In the genomic region with DNA sequence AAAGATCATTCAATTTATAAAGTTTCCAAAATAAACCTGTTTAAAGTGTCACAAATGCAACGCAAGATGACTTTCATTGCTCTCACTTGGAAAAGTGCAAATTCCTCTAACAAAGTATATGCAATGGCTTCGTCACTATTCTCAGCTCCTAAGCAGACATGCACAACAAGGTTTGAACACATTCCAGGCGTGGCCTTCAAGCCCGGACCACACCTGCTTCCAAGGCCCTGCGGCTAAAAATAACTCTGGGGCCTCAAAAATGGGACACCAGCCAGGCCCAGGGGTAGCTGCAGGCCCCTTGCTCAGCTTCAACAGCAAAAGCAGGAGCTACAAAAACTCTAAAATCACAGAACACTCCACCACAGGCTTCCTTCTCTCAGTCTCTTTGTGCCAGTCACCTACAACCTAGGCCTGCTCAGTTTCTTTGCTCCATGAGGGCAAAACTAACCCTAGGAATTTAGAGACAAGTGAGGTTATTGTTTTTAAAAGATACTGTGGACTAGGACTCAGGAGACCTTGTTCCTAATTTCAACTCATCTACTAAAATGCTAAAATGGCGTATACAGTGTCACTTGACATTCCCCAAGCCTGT, we compare ENCODE assay signal across 10 cellular contexts. TPM values are rescaled to one million over a fixed set of nuclear protein-coding genes. Genes with fewer than 3 reads are reported as not detected.
A peak's percentile ranks its signal among the peaks of the same experiment; 100 is the strongest.
DNase-seq lines count a peak whose midpoint lies in the region; ATAC-seq, FAIRE-seq and TF ChIP-seq lines count a peak whose summit lies in the region.
"Had no signal": no experiment of that assay in that cellular context is flagged by ENCODE, and none has a peak within 500 bp of the region (broad histone marks: within the 10 kb centered on the region; RNA-seq: fewer than 3 reads in every experiment).

No MANE protein-coding gene starts in this region.

- H3K4me3 ChIP-seq in hepatocyte, result no peak overlapping the region

- ATAC-seq in activated T-helper 17 cell treated with anti-CD3 and anti-CD28 coated beads, Interleukin-2, amount 50 U/mL, for 72 hours (replicated peaks), result no peak
- ATAC-seq in stimulated activated naive B cell treated with anti-CD40 and anti-IgM and Interleukin-4, amounts not matched to agents 10 μg/mL and 1 μg/mL and 100 μg/mL, for 72 hours (replicated peaks), result no peak
- ATAC-seq in HG02840 (IDR thresholded peaks at IDR 0.05; ENCODE audit: low FRiP score, unreplicated experiment) (no peak), HG02798 (IDR thresholded peaks at IDR 0.05; ENCODE audit: poor library complexity, unreplicated experiment) (no peak)
- ATAC-seq: PC-3 had no signal

- peak overlapping the region; percentile 95 for H3K27ac ChIP-seq in hepatocyte

- H3K79me2 ChIP-seq in hepatocyte, result peaks cover 69% of the 10 kb centered on the region

- WGBS in hepatocyte (ENCODE audit: low lambda C conversion rate, missing lambda C conversion rate), result 41% methylated on average over 6 of the region's 6 CpGs

- H2AFZ ChIP-seq in hepatocyte, result no peak overlapping the region

- H4K20me1 ChIP-seq in hepatocyte (ENCODE audit: insufficient read depth, poor library complexity, severe bottlenecking), result no peaks in the 10 kb centered on the region

- H3K4me2 ChIP-seq in hepatocyte, result peak overlapping the region; percentile 57

- no peaks in the 10 kb centered on the region for H3K9me3 ChIP-seq in hepatocyte (ENCODE audit: low read depth)

- no peak for FAIRE-seq in D721Med (lab: Jason Lieb, UNC)

- no peaks in the 10 kb centered on the region for H3K27me3 ChIP-seq in hepatocyte

- no peaks in the 10 kb centered on the region for H3K27me3 Mint-ChIP-seq in activated T-helper 17 cell treated with anti-CD3 and anti-CD28 coated beads, Interleukin-2, amount 50 U/mL, for 72 hours
- H3K27me3 Mint-ChIP-seq in stimulated activated naive B cell treated with anti-CD40 and anti-IgM and Interleukin-4, amounts not matched to agents 10 μg/mL and 1 μg/mL and 100 μg/mL, for 72 hours, result no peaks in the 10 kb centered on the region

- peak overlapping the region; percentile 95 for H3K27ac Mint-ChIP-seq in activated T-helper 17 cell treated with anti-CD3 and anti-CD28 coated beads, Interleukin-2, amount 50 U/mL, for 72 hours
- peak overlapping the region; percentile 6 for H3K27ac Mint-ChIP-seq in stimulated activated naive B cell treated with anti-CD40 and anti-IgM and Interleukin-4, amounts not matched to agents 10 μg/mL and 1 μg/mL and 100 μg/mL, for 72 hours

- H3K36me3 ChIP-seq in hepatocyte (replicated peaks; ENCODE audit: insufficient read depth, low read depth), result no peaks in the 10 kb centered on the region

- peak overlapping the region; percentile 70 for H3K4me3 Mint-ChIP-seq in activated T-helper 17 cell treated with anti-CD3 and anti-CD28 coated beads, Interleukin-2, amount 50 U/mL, for 72 hours
- no peak overlapping the region for H3K4me3 Mint-ChIP-seq in stimulated activated naive B cell treated with anti-CD40 and anti-IgM and Interleukin-4, amounts not matched to agents 10 μg/mL and 1 μg/mL and 100 μg/mL, for 72 hours

- H3K4me1 ChIP-seq in hepatocyte (ENCODE audit: insufficient read depth), result peaks cover 42% of the 10 kb centered on the region

- no peak for TF ChIP-seq CTCF in hepatocyte (IDR thresholded peaks at IDR 0.05; ENCODE audit: poor library complexity)
- TF ChIP-seq CTCF in D721Med (IDR thresholded peaks at IDR 0.05; ENCODE audit: insufficient read depth, missing control alignments), result no peak

- peak; percentile 15 for DNase-seq in NCI-H146 (lab: John Stamatoyannopoulos, UW)
- DNase-seq in NCI-H146 treated with DMSO at 0.1 percent for 48 hours (lab: John Stamatoyannopoulos, UW; ENCODE audit: unreplicated experiment), result no peak
- peak; percentile 69 for DNase-seq in hepatocyte (ENCODE audit: low spot score)
- DNase-seq in stimulated activated naive B cell treated with anti-CD40 and anti-IgM and Interleukin-4, amounts not matched to agents 10 μg/mL and 1 μg/mL and 100 μg/mL, for 72 hours, result no peak
- no peak for DNase-seq in D721Med (ENCODE audit: insufficient read length, low spot score)
- DNase-seq: hippocampal formation, PC-3 had no signal

- H3K9me2 ChIP-seq in hepatocyte (replicated peaks; ENCODE audit: insufficient read depth), result no peaks in the 10 kb centered on the region

- peaks cover 80% of the 10 kb centered on the region for H3K36me3 Mint-ChIP-seq in activated T-helper 17 cell treated with anti-CD3 and anti-CD28 coated beads, Interleukin-2, amount 50 U/mL, for 72 hours (ENCODE audit: low read depth)
- H3K36me3 Mint-ChIP-seq in stimulated activated naive B cell treated with anti-CD40 and anti-IgM and Interleukin-4, amounts not matched to agents 10 μg/mL and 1 μg/mL and 100 μg/mL, for 72 hours, result no peaks in the 10 kb centered on the region

- H3K4me1 Mint-ChIP-seq in activated T-helper 17 cell treated with anti-CD3 and anti-CD28 coated beads, Interleukin-2, amount 50 U/mL, for 72 hours, result peaks cover 38% of the 10 kb centered on the region
- peaks cover 5 to 11% of the 10 kb centered on the region in 2 donors for H3K4me1 Mint-ChIP-seq in stimulated activated naive B cell treated with anti-CD40 and anti-IgM and Interleukin-4, amounts not matched to agents 10 μg/mL and 1 μg/mL and 100 μg/mL, for 72 hours

- H3K9me3 Mint-ChIP-seq in activated T-helper 17 cell treated with anti-CD3 and anti-CD28 coated beads, Interleukin-2, amount 50 U/mL, for 72 hours, result no peaks in the 10 kb centered on the region
- no peaks in the 10 kb centered on the region for H3K9me3 Mint-ChIP-seq in stimulated activated naive B cell treated with anti-CD40 and anti-IgM and Interleukin-4, amounts not matched to agents 10 μg/mL and 1 μg/mL and 100 μg/mL, for 72 hours

RNA-seq across cellular contexts. Expression of a gene that starts 29.3 kb away (rescaled TPM):
- total RNA-seq in activated T-helper 17 cell treated with anti-CD3 and anti-CD28 coated beads, Interleukin-2, amount 50 U/mL, for 72 hours, result 100 to 1,000 TPM in 1 of 2 donors, 10 to 100 TPM in 1; 68.8 to 125 TPM
- 74.1 and 78.0 TPM in 2 replicates for total RNA-seq in hepatocyte
- 13.4 and 14.3 TPM in 2 replicates for polyA plus RNA-seq in hepatocyte

Comparison
In these comparisons a context has a peak if more than half of its experiments do, and no peak if none do; other contexts are left out.
1. DNase-seq: peak in NCI-H146 (single experiment) and hepatocyte (single experiment); none in NCI-H146 treated with DMSO at 0.1 percent for 48 hours (single experiment), stimulated activated naive B cell treated with anti-CD40 and anti-IgM and Interleukin-4, amounts not matched to agents 10 μg/mL and 1 μg/mL and 100 μg/mL, for 72 hours (single experiment) and D721Med (single experiment).